9 cellular contexts compared by ENCODE assay signal in genomic region chr6:155882527-155883333, GRCh38.
DNase-seq lines count a peak whose midpoint lies in the region; ATAC-seq and TF ChIP-seq lines count a peak whose summit lies in the region.
"Had no signal": no experiment of that assay in that cellular context is flagged by ENCODE, and none has a peak within 500 bp of the region (broad histone marks: within the 10 kb centered on the region; RNA-seq: fewer than 3 reads in every experiment).

No MANE protein-coding gene starts in this region.

- H3K9ac ChIP-seq in mesenchymal stem cell (ENCODE audit: low read length) = no peak overlapping the region

- CTCF ChIA-PET in A673 (lab: Charles Lee) = no interaction called here

- no TSS peak for BruUV-seq in A673 (replicated peaks; lab: Mats Ljungman, UMichigan)

- H3K27ac Mint-ChIP-seq in type B pancreatic cell = no peak overlapping the region

- H3K36me3 Mint-ChIP-seq in type B pancreatic cell = no peaks in the 10 kb centered on the region

- no peak overlapping the region for H3K4me2 ChIP-seq in mesenchymal stem cell (ENCODE audit: low read length, poor library complexity, severe bottlenecking)

- H3K27ac ChIP-seq in mesenchymal stem cell (ENCODE audit: low read length, poor library complexity, severe bottlenecking) = peak overlapping the region; percentile 9
- H3K27ac ChIP-seq in A673 (ENCODE audit: low read depth, low read length, poor library complexity, severe bottlenecking) = no peak overlapping the region
- no peak overlapping the region for H3K27ac ChIP-seq in left ventricle myocardium inferior (replicated peaks)

- H4K91ac ChIP-seq in mesenchymal stem cell (ENCODE audit: low read length) = peak overlapping the region; percentile 23

- intact Hi-C loops in A673 (cut with micrococcal nuclease; ENCODE audit: unreplicated experiment) = no loop called here
- intact Hi-C loops in left ventricle myocardium inferior (cut with micrococcal nuclease) = no loop called here

- H3K9me3 Mint-ChIP-seq in type B pancreatic cell = no peaks in the 10 kb centered on the region

- no peak overlapping the region for H3K4me3 ChIP-seq in mesenchymal stem cell (ENCODE audit: insufficient read depth in 1 of 2, low read depth in 1 of 2, low read length in 2 of 2)
- H3K4me3 ChIP-seq in A673 (ENCODE audit: low read depth, low read length, poor library complexity, severe bottlenecking) = no peak overlapping the region
- H3K4me3 ChIP-seq in left ventricle myocardium inferior = no peak overlapping the region

- H2BK5ac ChIP-seq in mesenchymal stem cell (ENCODE audit: low read depth, low read length, poor library complexity, severe bottlenecking) = no peak overlapping the region

- 65% methylated on average over 2 of the region's 4 CpGs for WGBS in mesenchymal stem cell

- POLR2A ChIA-PET in A673 (lab: Charles Lee; ENCODE audit: low non-redundant PET) = no interaction called here

- H2BK120ac ChIP-seq in mesenchymal stem cell (ENCODE audit: low read depth, low read length) = peak overlapping the region; percentile 77

- H2BK15ac ChIP-seq in mesenchymal stem cell (ENCODE audit: low read depth, poor library complexity, severe bottlenecking) = no peak overlapping the region

- H2BK12ac ChIP-seq in mesenchymal stem cell (ENCODE audit: low read length in 2 of 2) = peak overlapping the region in 1 of 2 experiments; percentile 54

- DNase-seq in mesenchymal stem cell (peak; percentile 70), SIG-M5 (lab: John Stamatoyannopoulos, UW) (no peak), A673 (ENCODE audit: low spot score) (no peak), type B pancreatic cell (ENCODE audit: extremely low spot score, unreplicated experiment) (no peak), left ventricle myocardium inferior (no peak)
- DNase-seq: stimulated activated CD4-positive, alpha-beta T cell treated with anti-CD3 and anti-CD28 coated beads, Interleukin-4, amount 100 ng/mL, for 4 hours had no signal

- ATAC-seq in GM18511 (IDR thresholded peaks at IDR 0.05; ENCODE audit: unreplicated experiment) (peak; percentile 89), GM21619 (IDR thresholded peaks at IDR 0.05; ENCODE audit: unreplicated experiment) (peak; percentile 88), HG03520 (IDR thresholded peaks at IDR 0.05; ENCODE audit: unreplicated experiment) (peak; percentile 75)

- H3K36me3 ChIP-seq in mesenchymal stem cell (ENCODE audit: control insufficient read depth in 1 of 2, insufficient read depth in 2 of 2, low read depth in 1 of 2, low read length in 2 of 2) = no peaks in the 10 kb centered on the region
- H3K36me3 ChIP-seq in A673 (ENCODE audit: insufficient read depth, low read length, poor library complexity, severe bottlenecking) = no peaks in the 10 kb centered on the region
- no peaks in the 10 kb centered on the region for H3K36me3 ChIP-seq in left ventricle myocardium inferior

- H3K79me1 ChIP-seq in mesenchymal stem cell (replicated peaks; ENCODE audit: low read length, poor library complexity, severe bottlenecking) = no peaks in the 10 kb centered on the region

- no peak overlapping the region for H4K8ac ChIP-seq in mesenchymal stem cell (ENCODE audit: low read length)

- no peak overlapping the region for H2AFZ ChIP-seq in mesenchymal stem cell (ENCODE audit: low read depth, low read length)

- H3K4me1 ChIP-seq in mesenchymal stem cell (ENCODE audit: control insufficient read depth, insufficient read depth, low read depth, low read length) = peaks cover 2% of the 10 kb centered on the region
- no peaks in the 10 kb centered on the region for H3K4me1 ChIP-seq in A673 (ENCODE audit: insufficient read depth, low read length, poor library complexity, severe bottlenecking)
- peaks cover 13% of the 10 kb centered on the region for H3K4me1 ChIP-seq in left ventricle myocardium inferior

- no peak overlapping the region for H2AK5ac ChIP-seq in mesenchymal stem cell (ENCODE audit: low read length, severe bottlenecking)

- TF ChIP-seq CTCF in A673 (conservative IDR thresholded peaks at IDR 0.05; ENCODE audit: low read depth, low read length) (no peak), type B pancreatic cell (conservative IDR thresholded peaks at IDR 0.05) (no peak), left ventricle myocardium inferior (IDR thresholded peaks at IDR 0.05; ENCODE audit: borderline replicate concordance) (no peak)

- H3K14ac ChIP-seq in mesenchymal stem cell (ENCODE audit: low read length in 2 of 2) = no peak overlapping the region

- peaks cover 2% of the 10 kb centered on the region for H3K9me3 ChIP-seq in mesenchymal stem cell (ENCODE audit: control insufficient read depth, low read length)
- H3K9me3 ChIP-seq in A673 (ENCODE audit: low read depth, low read length, poor library complexity, severe bottlenecking) = no peaks in the 10 kb centered on the region
- H3K9me3 ChIP-seq in left ventricle myocardium inferior (replicated peaks) = no peaks in the 10 kb centered on the region

- H3K18ac ChIP-seq in mesenchymal stem cell (ENCODE audit: low read depth in 1 of 2, low read length in 2 of 2) = peak overlapping the region; percentile 48 to 92

- peaks cover 3% of the 10 kb centered on the region for H3K27me3 Mint-ChIP-seq in type B pancreatic cell

- H3K27me3 ChIP-seq in mesenchymal stem cell (ENCODE audit: control insufficient read depth in 1 of 2, insufficient read depth in 1 of 2, low read length in 2 of 2) (no peaks in the 10 kb centered on the region), A673 (replicated peaks; ENCODE audit: insufficient read depth, low read depth, low read length, poor library complexity) (no peaks in the 10 kb centered on the region), left ventricle myocardium inferior (ENCODE audit: low read depth) (no peaks in the 10 kb centered on the region)

- H3K23ac ChIP-seq in mesenchymal stem cell (ENCODE audit: low read length in 2 of 2) = no peak overlapping the region

- H3K4me3 Mint-ChIP-seq in type B pancreatic cell = no peak overlapping the region

- H3K4ac ChIP-seq in mesenchymal stem cell (ENCODE audit: low read depth in 1 of 2, low read length in 2 of 2) = peak overlapping the region in 1 of 2 experiments; percentile 40

- peaks cover 16% of the 10 kb centered on the region for H3K4me1 Mint-ChIP-seq in type B pancreatic cell (ENCODE audit: unreplicated experiment)
